8 cellular contexts compared by ENCODE assay signal in genomic region chr17:3002538-3003301, GRCh38.
A peak's percentile ranks its signal among the peaks of the same experiment; 100 is the strongest.
DNase-seq lines count a peak whose midpoint lies in the region; ATAC-seq and TF ChIP-seq lines count a peak whose summit lies in the region.

No MANE protein-coding gene starts in this region.

- H3K27ac ChIP-seq in heart left ventricle (peak overlapping the region in 11 of 12 donors; percentile 59 to 91 (median 85)), right cardiac atrium (ENCODE audit: low read length) (no peak overlapping the region)

- peak overlapping the region; percentile 79 to 98 (median 90) for H3K4me3 Mint-ChIP-seq in naive B cell

- H3K9me3 Mint-ChIP-seq in naive B cell, result no peaks in the 10 kb centered on the region

- peaks cover 6 to 12% of the 10 kb centered on the region in 2 donors for H3K36me3 Mint-ChIP-seq in naive B cell

- peaks cover 40 to 58% (median 52%) of the 10 kb centered on the region in 3 donors for H3K4me1 Mint-ChIP-seq in naive B cell

- TF ChIP-seq POLR2A in heart left ventricle (IDR thresholded peaks at IDR 0.05), result no peak

- no peak overlapping the region for H3K4me3 ChIP-seq in heart left ventricle
- H3K4me3 ChIP-seq in right cardiac atrium (ENCODE audit: low read length), result no peak overlapping the region

- H3K9me3 ChIP-seq in heart left ventricle (no peaks in the 10 kb centered on the region), right cardiac atrium (ENCODE audit: control insufficient read depth, low read length) (no peaks in the 10 kb centered on the region)

- 68 to 79% (median 73%) methylated on average over 13 to 14 of the region's 14 CpGs for WGBS in heart left ventricle, 4 donors
- 69% methylated on average over 14 of the region's 14 CpGs for WGBS in right cardiac atrium

- ATAC-seq in heart left ventricle, result no peak
- ATAC-seq in right cardiac atrium, result no peak
- peak; percentile 62 for ATAC-seq in HG02981 (IDR thresholded peaks at IDR 0.05; ENCODE audit: unreplicated experiment)
- peak; percentile 66 to 67 for ATAC-seq in naive B cell (ENCODE audit: low read depth in 2 of 2)

- peak overlapping the region; percentile 95 to 100 (median 99) for H3K27ac Mint-ChIP-seq in naive B cell

- peaks cover 0 to 13% (median 0%) of the 10 kb centered on the region in 9 donors for H3K36me3 ChIP-seq in heart left ventricle

- peaks cover 0 to 39% (median 29%) of the 10 kb centered on the region in 12 donors for H3K4me1 ChIP-seq in heart left ventricle
- H3K4me1 ChIP-seq in right cardiac atrium (ENCODE audit: control insufficient read depth, insufficient read depth, low read length), result peaks cover 14% of the 10 kb centered on the region

- no peaks in the 10 kb centered on the region for H3K27me3 ChIP-seq in heart left ventricle
- H3K27me3 ChIP-seq in right cardiac atrium (ENCODE audit: control insufficient read depth, insufficient read depth), result no peaks in the 10 kb centered on the region

- TF ChIP-seq CTCF in heart left ventricle (IDR thresholded peaks at IDR 0.05), result no peak

- intact Hi-C loops in heart left ventricle (cut with DNase I) (loop anchor here in 2 of 10 donors (5.0 to 10.0 kb wide), 2 partner anchors 148 to 150 kb away; no protein-coding TSS in a partner anchor), right cardiac atrium (cut with DNase I) (no loop called here)

- no peaks in the 10 kb centered on the region for H3K27me3 Mint-ChIP-seq in naive B cell

- DNase-seq in heart left ventricle (peak in 1 of 5 donors; percentile 56), right cardiac atrium (no peak), SKM-1 (lab: John Stamatoyannopoulos, UW; ENCODE audit: unreplicated experiment) (peak; percentile 29), naive B cell (peak; percentile 86), cerebellar cortex (ENCODE audit: low spot score) (no peak), COLO829 (ENCODE audit: low spot score) (no peak), NCI-H1694 treated with DMSO at 0.1 percent for 48 hours (lab: John Stamatoyannopoulos, UW) (no peak)

Comparison
In these comparisons a context has a peak if more than half of its experiments do, and no peak if none do; other contexts are left out.
1. ATAC-seq: peak in HG02981 (single experiment) and naive B cell (2 of 2); none in heart left ventricle (0 of 4) and right cardiac atrium (0 of 2).
2. DNase-seq: peak in SKM-1 (single experiment) and naive B cell (single experiment); none in right cardiac atrium (0 of 3), cerebellar cortex (single experiment), COLO829 (single experiment) and NCI-H1694 treated with DMSO at 0.1 percent for 48 hours (single experiment).